Comparison of ENCODE assay signal across 10 cellular contexts in the genomic region with DNA sequence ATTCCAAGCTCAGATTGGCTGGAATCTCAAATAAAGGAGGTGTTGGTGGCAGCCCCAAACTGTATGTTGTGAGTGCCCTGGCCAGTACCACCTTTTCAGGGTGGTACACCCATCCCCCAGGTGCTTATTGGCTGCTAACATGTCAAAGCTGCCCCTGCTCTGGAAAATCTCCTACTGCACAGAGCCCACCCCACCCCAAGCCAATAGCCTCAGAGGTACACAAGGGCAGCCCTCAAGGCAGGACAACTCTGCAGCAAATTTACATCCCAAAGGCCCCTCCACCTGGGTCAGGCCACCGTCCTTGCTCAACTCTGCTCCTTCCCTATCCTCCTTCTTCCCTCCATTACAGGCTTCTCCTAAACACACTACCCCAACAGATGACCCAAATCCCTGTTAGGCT. TPM values are rescaled to one million over a fixed set of nuclear protein-coding genes. Genes with fewer than 3 reads are reported as not detected.
"Had no signal": no experiment of that assay in that cellular context is flagged by ENCODE, and none has a peak within 500 bp of the region (broad histone marks: within the 10 kb centered on the region; RNA-seq: fewer than 3 reads in every experiment).

No MANE protein-coding gene starts in this region.

- ATAC-seq: K562 had no signal

- H3K27ac ChIP-seq: GM23248 had no signal

- H2AFZ ChIP-seq: GM23248 had no signal

- FAIRE-seq: H54, HTR-8/SVneo, K562 had no signal

- H3K4me3 ChIP-seq: GM23248, K562 had no signal

- H3K9ac ChIP-seq: GM23248 had no signal

- DNase-seq: GM23248, GOT3, H9, HCEC 1CT, IMR-90, KG1 had no signal

RNA-seq across cellular contexts. Expression of gene LYZL4, which starts 37.1 kb away (rescaled TPM):
- total RNA-seq: GM23248, H9, HT-29, IMR-90, K562 had no signal
- polyA plus RNA-seq: GM23248, IMR-90, K562 had no signal

RNA-seq across cellular contexts. Expression of gene VIPR1, which starts 55.0 kb away (rescaled TPM):
- total RNA-seq: GM23248, IMR-90 had no signal
- polyA plus RNA-seq: GM23248, IMR-90 had no signal
